1 cellular context compared by ENCODE assay signal in genomic region chr5:38808666-38809343, GRCh38.
TF ChIP-seq lines count a peak whose summit lies in the region.

No MANE protein-coding gene starts in this region.

TF ChIP-seq in HCT116, 20 proteins besides CTCF, POLR2A, EP300 and RAD21 (continued from another document):
- TF ChIP-seq, protein P1, sequence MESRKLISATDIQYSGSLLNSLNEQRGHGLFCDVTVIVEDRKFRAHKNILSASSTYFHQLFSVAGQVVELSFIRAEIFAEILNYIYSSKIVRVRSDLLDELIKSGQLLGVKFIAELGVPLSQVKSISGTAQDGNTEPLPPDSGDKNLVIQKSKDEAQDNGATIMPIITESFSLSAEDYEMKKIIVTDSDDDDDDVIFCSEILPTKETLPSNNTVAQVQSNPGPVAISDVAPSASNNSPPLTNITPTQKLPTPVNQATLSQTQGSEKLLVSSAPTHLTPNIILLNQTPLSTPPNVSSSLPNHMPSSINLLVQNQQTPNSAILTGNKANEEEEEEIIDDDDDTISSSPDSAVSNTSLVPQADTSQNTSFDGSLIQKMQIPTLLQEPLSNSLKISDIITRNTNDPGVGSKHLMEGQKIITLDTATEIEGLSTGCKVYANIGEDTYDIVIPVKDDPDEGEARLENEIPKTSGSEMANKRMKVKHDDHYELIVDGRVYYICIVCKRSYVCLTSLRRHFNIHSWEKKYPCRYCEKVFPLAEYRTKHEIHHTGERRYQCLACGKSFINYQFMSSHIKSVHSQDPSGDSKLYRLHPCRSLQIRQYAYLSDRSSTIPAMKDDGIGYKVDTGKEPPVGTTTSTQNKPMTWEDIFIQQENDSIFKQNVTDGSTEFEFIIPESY (IDR thresholded peaks at IDR 0.05; ENCODE audit: extremely low read depth, insufficient replicate concordance, low read length), result no peak
- TF ChIP-seq JUND (IDR thresholded peaks at IDR 0.05) (no peak), ATF3 (IDR thresholded peaks at IDR 0.05) (no peak), ZNF274 (IDR thresholded peaks at IDR 0.05; ENCODE audit: low read depth, low read length) (no peak), ELF1 (IDR thresholded peaks at IDR 0.05; ENCODE audit: borderline replicate concordance, low read depth) (no peak), POLR2AphosphoS5 (IDR thresholded peaks at IDR 0.05; ENCODE audit: low read depth, low read length) (no peak), FOSL1 (IDR thresholded peaks at IDR 0.05; ENCODE audit: low read depth) (no peak), CBX3 (IDR thresholded peaks at IDR 0.05; ENCODE audit: low read depth) (no peak), REST (IDR thresholded peaks at IDR 0.05; ENCODE audit: low read depth) (no peak), ZFX (IDR thresholded peaks at IDR 0.05) (no peak), CEBPB (IDR thresholded peaks at IDR 0.05; ENCODE audit: low read depth) (no peak)
